29 cellular contexts compared by ENCODE assay signal in genomic region chr1:198693321-198693720, GRCh38. TPM values are rescaled to one million over a fixed set of nuclear protein-coding genes. Genes with fewer than 3 reads are reported as not detected.
DNase-seq lines count a peak whose midpoint lies in the region; ATAC-seq and TF ChIP-seq lines count a peak whose summit lies in the region.
"Had no signal": no experiment of that assay in that cellular context is flagged by ENCODE, and none has a peak within 500 bp of the region (broad histone marks: within the 10 kb centered on the region; RNA-seq: fewer than 3 reads in every experiment).

No MANE protein-coding gene starts in this region.

- H3K9me3 ChIP-seq in DOHH2 (ENCODE audit: control insufficient read depth, insufficient read depth, low read length), result no peaks in the 10 kb centered on the region
- H3K9me3 ChIP-seq: BLaER1 treated with 17β-estradiol and CSF1 and Interleukin-3, amounts not matched to agents 10 nM and 100 nM; body of pancreas; SJSA1; thoracic aorta had no signal

- DNase-seq in T-helper 1 cell, result no peak
- DNase-seq in naive thymus-derived CD8-positive, alpha-beta T cell, result no peak
- no peak for DNase-seq in NCI-H2081 treated with DMSO at 0.1 percent for 48 hours (lab: John Stamatoyannopoulos, UW)
- no peak for DNase-seq in NCI-H2107 (lab: John Stamatoyannopoulos, UW)
- DNase-seq: activated CD4-positive, alpha-beta T cell treated with anti-CD3 and anti-CD28 coated beads, Interleukin-2, amount 50 U/mL, for 48 hours; activated gamma-delta T cell treated with Interleukin-2 at 50 U/mL for 16 hours; body of pancreas; foreskin fibroblast; hippocampal formation; Kasumi-1; kidney; mesenchymal stem cell; NCI-H1105; NCI-H748 treated with DMSO at 0.1 percent for 48 hours; nephron progenitor cell; PC-9; stimulated activated CD4-positive, alpha-beta T cell treated with anti-CD3 and anti-CD28 coated beads, Interleukin-4, amount 100 ng/mL, for 4 hours had no signal

- no peak for TF ChIP-seq CTCF in DOHH2 (IDR thresholded peaks at IDR 0.05; ENCODE audit: low read depth, low read length, poor library complexity, severe bottlenecking)

- peaks cover 23% of the 10 kb centered on the region for H3F3A ChIP-seq in DOHH2 (ENCODE audit: control insufficient read depth, insufficient read depth)

- H3K79me2 ChIP-seq in DOHH2 (ENCODE audit: control insufficient read depth, low read length), result peaks cover 89% of the 10 kb centered on the region

- H3K27me3 ChIP-seq in DOHH2 (ENCODE audit: control insufficient read depth, low read length), result no peaks in the 10 kb centered on the region
- H3K27me3 ChIP-seq: BLaER1 treated with 17β-estradiol and CSF1 and Interleukin-3, amounts not matched to agents 10 nM and 100 nM; body of pancreas; SJSA1 had no signal

- H3K36me3 Mint-ChIP-seq in T-helper 1 cell treated with Interleukin-12 subunit alpha and Interleukin-12 subunit beta and Interleukin-4 antibody, amounts not matched to agents 30 μg/mL and 1 μg/mL, for 36 hours (ENCODE audit: low read depth), result peaks cover 56% of the 10 kb centered on the region
- peaks cover 31% of the 10 kb centered on the region for H3K36me3 Mint-ChIP-seq in activated naive CD8-positive, alpha-beta T cell
- H3K36me3 Mint-ChIP-seq in naive thymus-derived CD8-positive, alpha-beta T cell, result peaks cover 11 to 83% (median 38%) of the 10 kb centered on the region in 3 donors

- POLR2A ChIA-PET in naive thymus-derived CD8-positive, alpha-beta T cell (lab: Charles Lee), result interaction anchor here (0.6 kb wide), 1 partner anchor 9 kb away, joined by 3 read pairs; no protein-coding TSS in a partner anchor

- no peaks in the 10 kb centered on the region for H3K9me2 ChIP-seq in DOHH2 (replicated peaks; ENCODE audit: control insufficient read depth, low read length)

- peak overlapping the region; percentile 42 for H3K27ac Mint-ChIP-seq in T-helper 1 cell treated with Interleukin-12 subunit alpha and Interleukin-12 subunit beta and Interleukin-4 antibody, amounts not matched to agents 30 μg/mL and 1 μg/mL, for 36 hours
- H3K27ac Mint-ChIP-seq in activated naive CD8-positive, alpha-beta T cell, result peak overlapping the region; percentile 95
- H3K27ac Mint-ChIP-seq in naive thymus-derived CD8-positive, alpha-beta T cell, result peak overlapping the region; percentile 84 to 95 (median 92)
- H3K27ac Mint-ChIP-seq: nephron progenitor cell, progenitor cell of endocrine pancreas had no signal

- H3K27ac ChIP-seq in DOHH2 (ENCODE audit: low read depth, low read length), result peak overlapping the region; percentile 2; the same call in 1 of the 2 replicates
- H3K27ac ChIP-seq: 22Rv1; BLaER1 treated with 17β-estradiol and CSF1 and Interleukin-3, amounts not matched to agents 10 nM and 100 nM; body of pancreas; coronary artery; PC-9; SJSA1; thoracic aorta had no signal

- peaks cover 65% of the 10 kb centered on the region for H3K4me1 Mint-ChIP-seq in T-helper 1 cell treated with Interleukin-12 subunit alpha and Interleukin-12 subunit beta and Interleukin-4 antibody, amounts not matched to agents 30 μg/mL and 1 μg/mL, for 36 hours (ENCODE audit: low read depth)
- H3K4me1 Mint-ChIP-seq in activated naive CD8-positive, alpha-beta T cell (ENCODE audit: low read depth), result peaks cover 84% of the 10 kb centered on the region
- H3K4me1 Mint-ChIP-seq in naive thymus-derived CD8-positive, alpha-beta T cell, result peaks cover 34 to 87% (median 80%) of the 10 kb centered on the region in 4 donors
- H3K4me1 Mint-ChIP-seq: nephron progenitor cell had no signal

- no peak overlapping the region for H3K4me3 Mint-ChIP-seq in T-helper 1 cell treated with Interleukin-12 subunit alpha and Interleukin-12 subunit beta and Interleukin-4 antibody, amounts not matched to agents 30 μg/mL and 1 μg/mL, for 36 hours
- peak overlapping the region; percentile 70 for H3K4me3 Mint-ChIP-seq in activated naive CD8-positive, alpha-beta T cell
- H3K4me3 Mint-ChIP-seq in naive thymus-derived CD8-positive, alpha-beta T cell, result peak overlapping the region; percentile 1 to 76 (median 65)
- H3K4me3 Mint-ChIP-seq: nephron progenitor cell had no signal

- peak in 1 of 2 donors; percentile 40 for ATAC-seq in naive thymus-derived CD8-positive, alpha-beta T cell
- no peak for ATAC-seq in GM21723 (IDR thresholded peaks at IDR 0.05; ENCODE audit: unreplicated experiment)
- ATAC-seq: body of pancreas had no signal

- no peaks in the 10 kb centered on the region for H3K27me3 Mint-ChIP-seq in T-helper 1 cell treated with Interleukin-12 subunit alpha and Interleukin-12 subunit beta and Interleukin-4 antibody, amounts not matched to agents 30 μg/mL and 1 μg/mL, for 36 hours (ENCODE audit: low read depth)
- no peaks in the 10 kb centered on the region for H3K27me3 Mint-ChIP-seq in activated naive CD8-positive, alpha-beta T cell
- H3K27me3 Mint-ChIP-seq in naive thymus-derived CD8-positive, alpha-beta T cell, result no peaks in the 10 kb centered on the region
- H3K27me3 Mint-ChIP-seq: progenitor cell of endocrine pancreas had no signal

- no peak overlapping the region for H3K4me3 ChIP-seq in DOHH2 (ENCODE audit: low read length)
- H3K4me3 ChIP-seq: BLaER1 treated with 17β-estradiol and CSF1 and Interleukin-3, amounts not matched to agents 10 nM and 100 nM; body of pancreas; coronary artery; PC-9; SJSA1; skin epidermis; thoracic aorta had no signal

- H3K4me2 ChIP-seq in DOHH2 (ENCODE audit: low read length), result peak overlapping the region; percentile 25; the same call in 1 of the 2 replicates
- H3K4me2 ChIP-seq: BLaER1 treated with 17β-estradiol and CSF1 and Interleukin-3, amounts not matched to agents 10 nM and 100 nM; PC-9 had no signal

- peaks cover 89% of the 10 kb centered on the region for H3K36me3 ChIP-seq in DOHH2 (ENCODE audit: control insufficient read depth, low read length)
- H3K36me3 ChIP-seq: SJSA1, thoracic aorta had no signal

- H3K4me1 ChIP-seq in DOHH2 (ENCODE audit: control insufficient read depth, low read length), result peaks cover 84% of the 10 kb centered on the region
- H3K4me1 ChIP-seq: body of pancreas, SJSA1 had no signal

- H3K9me3 Mint-ChIP-seq in T-helper 1 cell treated with Interleukin-12 subunit alpha and Interleukin-12 subunit beta and Interleukin-4 antibody, amounts not matched to agents 30 μg/mL and 1 μg/mL, for 36 hours, result no peaks in the 10 kb centered on the region
- H3K9me3 Mint-ChIP-seq in activated naive CD8-positive, alpha-beta T cell (ENCODE audit: low read depth), result no peaks in the 10 kb centered on the region
- peaks cover 0 to 2% (median 0%) of the 10 kb centered on the region in 9 donors for H3K9me3 Mint-ChIP-seq in naive thymus-derived CD8-positive, alpha-beta T cell
- H3K9me3 Mint-ChIP-seq: nephron progenitor cell had no signal

- peaks cover 8% of the 10 kb centered on the region; the same call in 1 of the 2 replicates for H4K20me1 ChIP-seq in DOHH2 (ENCODE audit: control insufficient read depth, insufficient read depth, low read depth, low read length)

RNA-seq across cellular contexts. Expression of gene PTPRC, which starts 54.5 kb away (rescaled TPM):
- 100 to 1,000 TPM; 906 to 970 TPM for total RNA-seq in naive thymus-derived CD8-positive, alpha-beta T cell
- 1,000 to 10,000 TPM in 2 of 3 donors, 100 to 1,000 TPM in 1; 980 to 1,253 (median 1,023) TPM for polyA plus RNA-seq in naive thymus-derived CD8-positive, alpha-beta T cell
- total RNA-seq: HT-29, progenitor cell of endocrine pancreas, SJSA1 had no signal

Comparison
In these comparisons a context has a peak if more than half of its experiments do, and no peak if none do; other contexts are left out.
1. H3K27ac Mint-ChIP-seq: peak in every context shown above with its lines; median percentile 95 in activated naive CD8-positive, alpha-beta T cell; 92 in naive thymus-derived CD8-positive, alpha-beta T cell; 42 in T-helper 1 cell treated with Interleukin-12 subunit alpha and Interleukin-12 subunit beta and Interleukin-4 antibody, amounts not matched to agents 30 μg/mL and 1 μg/mL, for 36 hours.